30 cellular contexts compared by ENCODE assay signal in the genomic region with DNA sequence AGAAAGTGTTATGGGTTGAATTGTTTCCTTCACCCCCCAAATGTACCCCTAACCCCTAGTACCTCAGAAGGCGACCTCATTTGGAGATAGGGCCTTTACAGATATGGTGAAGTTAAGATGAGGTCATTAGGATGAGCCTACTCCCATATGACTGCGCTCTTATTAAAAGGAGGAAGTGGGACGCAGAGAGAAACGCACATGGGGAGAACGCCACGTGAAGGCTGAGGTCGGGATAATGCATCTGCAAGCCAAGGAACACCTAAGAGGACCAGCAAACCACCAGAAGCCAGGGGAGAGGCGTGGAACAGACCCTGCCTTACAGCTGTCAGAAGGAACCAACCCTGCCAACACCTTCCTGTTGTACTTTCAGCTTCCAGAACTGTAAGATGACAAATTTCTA. TPM values are rescaled to one million over a fixed set of nuclear protein-coding genes. Genes with fewer than 3 reads are reported as not detected.
"Had no signal": no experiment of that assay in that cellular context is flagged by ENCODE, and none has a peak within 500 bp of the region (broad histone marks: within the 10 kb centered on the region; RNA-seq: fewer than 3 reads in every experiment).

No MANE protein-coding gene starts in this region.

- H3K4me3 ChIP-seq: colonic mucosa, heart left ventricle, tibial artery, upper lobe of left lung, vagina had no signal

- H3K36me3 ChIP-seq: colonic mucosa, neutrophil, vagina had no signal

- H3K9me3 Mint-ChIP-seq: endodermal cell; naive B cell; nephron progenitor cell; stimulated activated effector memory CD8-positive, alpha-beta T cell treated with anti-CD3 and anti-CD28 coated beads, Interleukin-12 subunit alpha, Interleukin-12 subunit beta, amount 100 ng/mL, for 72 hours; stimulated activated naive CD8-positive, alpha-beta T cell treated with anti-CD3 and anti-CD28 coated beads, Interleukin-15, Interleukin-2, amounts not matched to agents 100 ng/mL and 50 ng/mL, for 24 hours had no signal

- H3K27me3 ChIP-seq: colonic mucosa, heart left ventricle, tibial artery, upper lobe of left lung, vagina had no signal

- ATAC-seq: heart left ventricle; right cardiac atrium; stimulated activated effector memory CD8-positive, alpha-beta T cell treated with anti-CD3 and anti-CD28 coated beads, Interleukin-12 subunit alpha, Interleukin-12 subunit beta, amount 100 ng/mL, for 72 hours had no signal

- H3K27me3 Mint-ChIP-seq: naive B cell; stimulated activated naive CD8-positive, alpha-beta T cell treated with anti-CD3 and anti-CD28 coated beads, Interleukin-15, Interleukin-2, amounts not matched to agents 100 ng/mL and 50 ng/mL, for 24 hours had no signal

- H3K4me3 Mint-ChIP-seq: endodermal cell; naive B cell; nephron progenitor cell; stimulated activated effector memory CD8-positive, alpha-beta T cell treated with anti-CD3 and anti-CD28 coated beads, Interleukin-12 subunit alpha, Interleukin-12 subunit beta, amount 100 ng/mL, for 72 hours; stimulated activated naive CD8-positive, alpha-beta T cell treated with anti-CD3 and anti-CD28 coated beads, Interleukin-15, Interleukin-2, amounts not matched to agents 100 ng/mL and 50 ng/mL, for 24 hours had no signal

- H3K27ac Mint-ChIP-seq: endodermal cell; nephron progenitor cell; stimulated activated effector memory CD8-positive, alpha-beta T cell treated with anti-CD3 and anti-CD28 coated beads, Interleukin-12 subunit alpha, Interleukin-12 subunit beta, amount 100 ng/mL, for 72 hours; stimulated activated naive CD8-positive, alpha-beta T cell treated with anti-CD3 and anti-CD28 coated beads, Interleukin-15, Interleukin-2, amounts not matched to agents 100 ng/mL and 50 ng/mL, for 24 hours had no signal

- H3K4me1 ChIP-seq: colonic mucosa had no signal

- H3K27ac ChIP-seq: colonic mucosa, heart left ventricle, neutrophil, tibial artery, upper lobe of left lung, vagina had no signal

- FAIRE-seq: frontal cortex, small intestine had no signal

- H3K9me3 ChIP-seq: colonic mucosa, heart left ventricle, neutrophil, tibial artery, upper lobe of left lung, vagina had no signal

- DNase-seq: colonic mucosa; effector CD4-positive, alpha-beta T cell; endodermal cell; hippocampal formation; mesendoderm; naive B cell; nephron progenitor cell; right cardiac atrium; small intestine; stimulated activated CD4-positive, alpha-beta T cell treated with anti-CD3 and anti-CD28 coated beads, Interleukin-12 subunit alpha, Interleukin-12 subunit beta, amount 100 ng/mL, for 4 hours; stimulated activated CD4-positive, alpha-beta T cell treated with anti-CD3 and anti-CD28 coated beads, Interleukin-4, amount 100 ng/mL, for 1 hour; stimulated activated CD8-positive, alpha-beta memory T cell treated with anti-CD3 and anti-CD28 coated beads, Interleukin-4, amount 100 ng/mL, for 48 hours; tibial artery; upper lobe of left lung had no signal

RNA-seq across cellular contexts. Expression of gene NRIP2, which starts 1.7 kb away (rescaled TPM):
- total RNA-seq: endodermal cell, frontal cortex, glomerular endothelial cell, kidney epithelial cell, lung microvascular endothelial cell, osteoblast, pulmonary artery endothelial cell had no signal

RNA-seq across cellular contexts. Expression of gene TEX52, which starts 20.3 kb away (rescaled TPM):
- total RNA-seq: colonic mucosa, dermis microvascular lymphatic vessel endothelial cell, fibroblast of lung, frontal cortex, glomerular endothelial cell, heart left ventricle, kidney epithelial cell, liver, lung microvascular endothelial cell, osteoblast, pulmonary artery endothelial cell, right cardiac atrium, temporal lobe, upper lobe of left lung, vagina had no signal
- polyA plus RNA-seq: esophagus, fibroblast of lung, heart left ventricle, liver, right cardiac atrium had no signal
